In the genomic region with DNA sequence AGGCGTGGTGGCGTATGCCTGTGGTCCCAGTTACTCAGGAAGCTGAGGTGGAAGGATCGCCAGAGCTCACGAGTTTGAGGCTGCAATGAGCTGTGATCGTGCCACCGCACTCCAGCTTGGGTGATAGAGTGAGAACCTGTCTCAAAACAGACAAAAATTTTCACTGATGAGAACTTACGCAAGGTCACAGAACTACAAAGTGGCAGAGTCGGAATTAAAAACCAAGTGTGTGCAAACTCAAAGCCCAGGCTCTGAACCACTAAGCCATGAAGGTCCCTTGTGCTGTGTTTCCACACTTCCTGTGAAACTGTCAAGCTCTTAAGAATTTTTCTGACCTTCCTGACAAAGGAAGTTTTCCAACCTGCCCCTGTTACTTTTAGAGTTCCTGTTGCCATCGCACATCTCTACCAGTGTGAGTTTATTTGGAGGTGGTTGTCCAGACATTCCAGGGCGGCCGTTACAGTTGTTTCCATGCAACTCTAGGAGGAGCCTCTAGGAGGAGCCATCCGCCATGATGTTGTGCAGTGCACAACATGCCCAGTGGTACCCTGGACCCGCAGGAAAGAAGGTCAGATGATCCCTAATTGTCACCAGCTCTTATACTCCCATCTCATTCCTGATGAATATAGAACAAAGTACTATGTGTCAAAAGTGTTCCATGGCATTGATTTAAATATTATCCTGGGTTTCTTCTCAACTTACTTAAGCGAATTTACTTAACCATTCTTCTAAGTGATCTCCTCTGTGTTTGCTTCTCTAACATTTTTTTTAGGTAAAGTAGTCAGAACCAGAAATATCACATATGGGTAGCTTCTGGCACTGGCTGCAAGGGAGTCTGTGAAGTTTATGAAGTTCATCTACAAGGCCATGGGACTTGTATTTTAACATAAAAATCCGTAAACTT, we compare ENCODE assay signal across 8 cellular contexts. TPM values are rescaled to one million over a fixed set of nuclear protein-coding genes. Genes with fewer than 3 reads are reported as not detected.
DNase-seq lines count a peak whose midpoint lies in the region; ATAC-seq and TF ChIP-seq lines count a peak whose summit lies in the region.

No MANE protein-coding gene starts in this region.

- H2AFZ ChIP-seq in smooth muscle cell (ENCODE audit: low read depth), result peak overlapping the region; percentile 2

- no peaks in the 10 kb centered on the region for H3K36me3 ChIP-seq in smooth muscle cell (ENCODE audit: low read depth)

- 80% methylated on average over 15 of the region's 15 CpGs for WGBS in smooth muscle cell (ENCODE audit: low lambda C conversion rate)

- H3K4me3 ChIP-seq in epithelial cell of proximal tubule (ENCODE audit: low read depth, low read length) (no peak overlapping the region), smooth muscle cell (no peak overlapping the region)

- no peaks in the 10 kb centered on the region for H3K79me2 ChIP-seq in smooth muscle cell (ENCODE audit: low read depth)

- no peak overlapping the region for H3K4me3 Mint-ChIP-seq in activated naive CD8-positive, alpha-beta T cell treated with anti-CD3 and anti-CD28 coated beads, Interleukin-2, amount 50 U/mL, for 24 hours
- no peak overlapping the region for H3K4me3 Mint-ChIP-seq in activated naive CD8-positive, alpha-beta T cell treated with anti-CD3 and anti-CD28 coated beads for 36 hours
- H3K4me3 Mint-ChIP-seq in activated T-cell treated with anti-CD3 and anti-CD28 coated beads, Interleukin-2, amount 50 U/mL, for 4 hours, result no peak overlapping the region

- H3K27me3 Mint-ChIP-seq in activated naive CD8-positive, alpha-beta T cell treated with anti-CD3 and anti-CD28 coated beads, Interleukin-2, amount 50 U/mL, for 24 hours, result peaks cover 9% of the 10 kb centered on the region
- peaks cover 5% of the 10 kb centered on the region for H3K27me3 Mint-ChIP-seq in activated naive CD8-positive, alpha-beta T cell treated with anti-CD3 and anti-CD28 coated beads for 36 hours
- H3K27me3 Mint-ChIP-seq in activated T-cell treated with anti-CD3 and anti-CD28 coated beads, Interleukin-2, amount 50 U/mL, for 4 hours (ENCODE audit: low read depth), result peaks cover 4% of the 10 kb centered on the region

- H3K9me3 ChIP-seq in smooth muscle cell (replicated peaks; ENCODE audit: low read depth), result no peaks in the 10 kb centered on the region

- H3F3A ChIP-seq in smooth muscle cell (ENCODE audit: low read depth), result peaks cover 54% of the 10 kb centered on the region

- peak overlapping the region; percentile 77 for H3K27ac ChIP-seq in smooth muscle cell (ENCODE audit: low read depth)

- H3K36me3 Mint-ChIP-seq in activated naive CD8-positive, alpha-beta T cell treated with anti-CD3 and anti-CD28 coated beads, Interleukin-2, amount 50 U/mL, for 24 hours (ENCODE audit: low read depth), result no peaks in the 10 kb centered on the region
- no peaks in the 10 kb centered on the region for H3K36me3 Mint-ChIP-seq in activated naive CD8-positive, alpha-beta T cell treated with anti-CD3 and anti-CD28 coated beads for 36 hours
- H3K36me3 Mint-ChIP-seq in activated T-cell treated with anti-CD3 and anti-CD28 coated beads, Interleukin-2, amount 50 U/mL, for 4 hours (ENCODE audit: insufficient read depth), result no peaks in the 10 kb centered on the region

- no peaks in the 10 kb centered on the region for H4K20me1 ChIP-seq in smooth muscle cell (ENCODE audit: low read depth)

- ATAC-seq in activated naive CD8-positive, alpha-beta T cell treated with anti-CD3 and anti-CD28 coated beads, Interleukin-2, amount 50 U/mL, for 24 hours, result no peak
- no peak for ATAC-seq in activated T-cell treated with anti-CD3 and anti-CD28 coated beads, Interleukin-2, amount 50 U/mL, for 4 hours

- no peaks in the 10 kb centered on the region for H3K27me3 ChIP-seq in smooth muscle cell (ENCODE audit: low read depth)

- H3K4me2 ChIP-seq in smooth muscle cell, result peak overlapping the region; percentile 79

- peak; percentile 90 for TF ChIP-seq CTCF in epithelial cell of proximal tubule (conservative IDR thresholded peaks at IDR 0.05; ENCODE audit: low read depth, low read length)
- TF ChIP-seq CTCF in smooth muscle cell (IDR thresholded peaks at IDR 0.05; ENCODE audit: borderline replicate concordance, insufficient read depth, poor library complexity, severe bottlenecking), result peak; percentile 49

- H3K4me1 ChIP-seq in smooth muscle cell (ENCODE audit: low read depth), result peaks cover 17% of the 10 kb centered on the region

- no peak overlapping the region for H3K9ac ChIP-seq in smooth muscle cell (ENCODE audit: low read depth)

- no peaks in the 10 kb centered on the region for H3K9me3 Mint-ChIP-seq in activated naive CD8-positive, alpha-beta T cell treated with anti-CD3 and anti-CD28 coated beads, Interleukin-2, amount 50 U/mL, for 24 hours
- H3K9me3 Mint-ChIP-seq in activated naive CD8-positive, alpha-beta T cell treated with anti-CD3 and anti-CD28 coated beads for 36 hours, result no peaks in the 10 kb centered on the region
- H3K9me3 Mint-ChIP-seq in activated T-cell treated with anti-CD3 and anti-CD28 coated beads, Interleukin-2, amount 50 U/mL, for 4 hours, result no peaks in the 10 kb centered on the region

- H3K4me1 Mint-ChIP-seq in activated naive CD8-positive, alpha-beta T cell treated with anti-CD3 and anti-CD28 coated beads, Interleukin-2, amount 50 U/mL, for 24 hours, result no peaks in the 10 kb centered on the region
- no peaks in the 10 kb centered on the region for H3K4me1 Mint-ChIP-seq in activated naive CD8-positive, alpha-beta T cell treated with anti-CD3 and anti-CD28 coated beads for 36 hours
- H3K4me1 Mint-ChIP-seq in activated T-cell treated with anti-CD3 and anti-CD28 coated beads, Interleukin-2, amount 50 U/mL, for 4 hours (ENCODE audit: low read depth), result no peaks in the 10 kb centered on the region

- peak; percentile 3 for DNase-seq in activated naive CD8-positive, alpha-beta T cell treated with anti-CD3 and anti-CD28 coated beads, Interleukin-2, amount 50 U/mL, for 24 hours
- DNase-seq in activated naive CD8-positive, alpha-beta T cell treated with anti-CD3 and anti-CD28 coated beads for 36 hours, result no peak
- DNase-seq in NCI-H69 (lab: John Stamatoyannopoulos, UW), result peak; percentile 41
- DNase-seq in epithelial cell of proximal tubule (ENCODE audit: low read depth), result no peak
- DNase-seq in smooth muscle cell (lab: John Stamatoyannopoulos, UW; ENCODE audit: unreplicated experiment), result no peak
- DNase-seq in activated T-cell treated with anti-CD3 and anti-CD28 coated beads, Interleukin-2, amount 50 U/mL, for 4 hours, result no peak
- no peak for DNase-seq in NCI-H1048 (lab: John Stamatoyannopoulos, UW)
- no peak for DNase-seq in NCI-H187 (lab: John Stamatoyannopoulos, UW)

- H3K27ac Mint-ChIP-seq in activated naive CD8-positive, alpha-beta T cell treated with anti-CD3 and anti-CD28 coated beads, Interleukin-2, amount 50 U/mL, for 24 hours, result no peak overlapping the region
- no peak overlapping the region for H3K27ac Mint-ChIP-seq in activated naive CD8-positive, alpha-beta T cell treated with anti-CD3 and anti-CD28 coated beads for 36 hours

RNA-seq across cellular contexts. Expression of gene LYZL1, which starts 49.0 kb away (rescaled TPM):
- total RNA-seq in activated naive CD8-positive, alpha-beta T cell treated with anti-CD3 and anti-CD28 coated beads for 36 hours, result not detected
- total RNA-seq in epithelial cell of proximal tubule (not detected in 2 replicates), smooth muscle cell (not detected in 2 replicates)
- polyA plus RNA-seq in smooth muscle cell, result not detected in 2 replicates
- total RNA-seq in activated T-cell treated with anti-CD3 and anti-CD28 coated beads, Interleukin-2, amount 50 U/mL, for 4 hours, result not detected

Comparison
In these comparisons a context has a peak if more than half of its experiments do, and no peak if none do; other contexts are left out.
1. DNase-seq: peak in activated naive CD8-positive, alpha-beta T cell treated with anti-CD3 and anti-CD28 coated beads, Interleukin-2, amount 50 U/mL, for 24 hours (single experiment) and NCI-H69 (single experiment); none in activated naive CD8-positive, alpha-beta T cell treated with anti-CD3 and anti-CD28 coated beads for 36 hours (single experiment), epithelial cell of proximal tubule (single experiment), smooth muscle cell (single experiment), activated T-cell treated with anti-CD3 and anti-CD28 coated beads, Interleukin-2, amount 50 U/mL, for 4 hours (single experiment), NCI-H1048 (single experiment) and NCI-H187 (0 of 2).